ENCODE assay signal across 12 cellular contexts in genomic region chr15:72070817-72071447, GRCh38.
"Had no signal": no experiment of that assay in that cellular context is flagged by ENCODE, and none has a peak within 500 bp of the region (broad histone marks: within the 10 kb centered on the region; RNA-seq: fewer than 3 reads in every experiment).

No MANE protein-coding gene starts in this region.

- ATAC-seq: body of pancreas; left ventricle myocardium superior; stimulated activated effector memory CD8-positive, alpha-beta T cell treated with anti-CD3 and anti-CD28 coated beads, Interleukin-12 subunit alpha, Interleukin-12 subunit beta, amount 100 ng/mL, for 72 hours had no signal

- H3K4me3 ChIP-seq: body of pancreas, right atrium auricular region, smooth muscle cell had no signal

- H3K27ac ChIP-seq: body of pancreas, right atrium auricular region, WERI-Rb-1 had no signal

- H3K36me3 ChIP-seq: right atrium auricular region, WERI-Rb-1 had no signal

- H3K9me3 ChIP-seq: body of pancreas, right atrium auricular region had no signal

- H3K4me2 ChIP-seq: smooth muscle cell had no signal

- H3K4me1 ChIP-seq: body of pancreas had no signal

- H3K27me3 ChIP-seq: body of pancreas, right atrium auricular region had no signal

- DNase-seq: activated CD4-positive, alpha-beta T cell treated with anti-CD3 and anti-CD28 coated beads for 4 hours; activated naive CD4-positive, alpha-beta T cell treated with Interleukin-2 at 50 U/mL for 16 hours; body of pancreas; hippocampal formation; left ventricle myocardium superior; posterior cingulate gyrus; T-helper 1 cell; trophoblast cell; WERI-Rb-1 had no signal
